8 cellular contexts compared by ENCODE assay signal in the genomic region with DNA sequence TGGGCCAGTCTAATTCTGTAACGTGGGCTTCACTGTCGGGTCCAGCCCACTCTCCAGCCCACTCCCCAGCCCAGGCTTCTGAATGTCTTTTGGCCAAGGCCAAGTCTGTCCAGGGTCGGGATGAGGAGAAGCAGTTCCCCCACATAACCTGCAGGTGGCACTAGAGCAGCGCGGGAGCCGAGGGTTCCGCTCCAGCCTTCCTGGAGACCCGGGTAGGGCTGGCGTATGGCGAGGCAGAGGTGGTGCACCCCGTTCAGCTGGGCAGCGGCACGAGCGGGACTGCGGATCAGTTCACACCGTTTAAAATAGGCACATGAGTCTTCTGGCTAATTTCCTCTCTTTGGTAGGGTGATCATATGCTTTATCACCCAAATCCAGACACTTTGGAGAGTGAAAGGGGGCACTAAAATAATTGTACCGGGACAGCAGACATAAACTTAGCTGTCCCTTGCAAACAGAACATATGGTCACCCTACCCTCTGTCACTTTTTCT.
DNase-seq lines count a peak whose midpoint lies in the region; ATAC-seq and TF ChIP-seq lines count a peak whose summit lies in the region.

No MANE protein-coding gene starts in this region.

- intact Hi-C loops in left ventricle myocardium inferior (cut with micrococcal nuclease) (no loop called here), sigmoid colon (cut with DNase I) (loop anchor here (2.0 kb wide), 1 partner anchor 27 kb away; no protein-coding TSS in a partner anchor)

- TF ChIP-seq CTCF in SK-N-SH (IDR thresholded peaks at IDR 0.05) (peak; percentile 75), left ventricle myocardium inferior (IDR thresholded peaks at IDR 0.05; ENCODE audit: borderline replicate concordance) (peak; percentile 93), sigmoid colon (IDR thresholded peaks at IDR 0.05) (peak; percentile 17 to 84 (median 69))

- H3K4me1 ChIP-seq in Karpas-422 (ENCODE audit: low read length) (no peaks in the 10 kb centered on the region), SK-N-SH (ENCODE audit: control insufficient read depth in 1 of 2, insufficient read depth in 2 of 2, low read depth in 1 of 2, low read length in 1 of 2) (no peaks in the 10 kb centered on the region), left ventricle myocardium inferior (peaks cover 5% of the 10 kb centered on the region), sigmoid colon (peaks cover 0 to 2% (median 0%) of the 10 kb centered on the region in 4 donors)

- H3K9me3 Mint-ChIP-seq in activated naive CD8-positive, alpha-beta T cell treated with anti-CD3 and anti-CD28 coated beads, Interleukin-2, amount 50 U/mL, for 24 hours, result no peaks in the 10 kb centered on the region

- H3K79me2 ChIP-seq in Karpas-422 (ENCODE audit: low read length), result no peaks in the 10 kb centered on the region
- H3K79me2 ChIP-seq in SK-N-SH (ENCODE audit: insufficient read depth), result no peaks in the 10 kb centered on the region

- H3K4me2 ChIP-seq in Karpas-422 (ENCODE audit: low read depth, low read length, poor library complexity, severe bottlenecking) (no peak overlapping the region), SK-N-SH (no peak overlapping the region)

- H4K20me1 ChIP-seq in Karpas-422 (ENCODE audit: insufficient read depth, low read depth, low read length) (no peaks in the 10 kb centered on the region), SK-N-SH (ENCODE audit: insufficient read depth) (no peaks in the 10 kb centered on the region)

- POLR2A ChIA-PET in SK-N-SH (lab: Yijun Ruan, JAX), result no interaction called here

- TF ChIP-seq EP300 in SK-N-SH (IDR thresholded peaks at IDR 0.05; ENCODE audit: borderline replicate concordance in 1 of 2, low read depth in 1 of 2, low read length in 1 of 2), result no peak
- no peak for TF ChIP-seq EP300 in sigmoid colon (IDR thresholded peaks at IDR 0.05)

- H2AFZ ChIP-seq in Karpas-422 (ENCODE audit: low read length) (no peak overlapping the region), SK-N-SH (ENCODE audit: low read depth) (no peak overlapping the region)

- no peaks in the 10 kb centered on the region for H3K9me2 ChIP-seq in Karpas-422 (replicated peaks; ENCODE audit: insufficient read depth, low read length)
- H3K9me2 ChIP-seq in SK-N-SH, result no peaks in the 10 kb centered on the region

- H3K36me3 ChIP-seq in Karpas-422 (ENCODE audit: insufficient read depth, low read length) (no peaks in the 10 kb centered on the region), SK-N-SH (replicated peaks in 1 of 2; ENCODE audit: control insufficient read depth in 1 of 2, insufficient read depth in 2 of 2, low read length in 1 of 2) (no peaks in the 10 kb centered on the region), left ventricle myocardium inferior (no peaks in the 10 kb centered on the region), sigmoid colon (no peaks in the 10 kb centered on the region)

- H3K27me3 ChIP-seq in Karpas-422 (ENCODE audit: low read length) (no peaks in the 10 kb centered on the region), SK-N-SH (ENCODE audit: insufficient read depth) (no peaks in the 10 kb centered on the region), left ventricle myocardium inferior (ENCODE audit: low read depth) (peaks cover 12% of the 10 kb centered on the region), sigmoid colon (peaks cover 0 to 3% (median 0%) of the 10 kb centered on the region in 3 donors)

- no peak overlapping the region for H3K4me3 Mint-ChIP-seq in activated naive CD8-positive, alpha-beta T cell treated with anti-CD3 and anti-CD28 coated beads, Interleukin-2, amount 50 U/mL, for 24 hours

- no peaks in the 10 kb centered on the region for H3K36me3 Mint-ChIP-seq in activated naive CD8-positive, alpha-beta T cell treated with anti-CD3 and anti-CD28 coated beads, Interleukin-2, amount 50 U/mL, for 24 hours (ENCODE audit: low read depth)

- 6% methylated on average over 9 of the region's 17 CpGs for whole genome bisulfite sequencing in SK-N-SH (ENCODE audit: low lambda C conversion rate)
- WGBS in sigmoid colon, 2 donors, result 3% methylated on average over 17 of the region's 17 CpGs

- H3K9me3 ChIP-seq in Karpas-422 (ENCODE audit: low read length) (no peaks in the 10 kb centered on the region), SK-N-SH (no peaks in the 10 kb centered on the region), left ventricle myocardium inferior (replicated peaks) (peaks cover 11% of the 10 kb centered on the region), sigmoid colon (no peaks in the 10 kb centered on the region)

- no peak overlapping the region for H3K27ac Mint-ChIP-seq in activated naive CD8-positive, alpha-beta T cell treated with anti-CD3 and anti-CD28 coated beads, Interleukin-2, amount 50 U/mL, for 24 hours

- H3K27me3 Mint-ChIP-seq in activated naive CD8-positive, alpha-beta T cell treated with anti-CD3 and anti-CD28 coated beads, Interleukin-2, amount 50 U/mL, for 24 hours, result peaks cover 37% of the 10 kb centered on the region

- H3K27ac ChIP-seq in Karpas-422 (ENCODE audit: low read length) (no peak overlapping the region), SK-N-SH (ENCODE audit: low read depth in 2 of 2, low read length in 1 of 2) (no peak overlapping the region), left ventricle myocardium inferior (replicated peaks) (no peak overlapping the region), sigmoid colon (no peak overlapping the region)

- TF ChIP-seq POLR2A in sigmoid colon (IDR thresholded peaks at IDR 0.05), result no peak

- DNase-seq in DMS53 (lab: John Stamatoyannopoulos, UW) (peak; percentile 80), Karpas-422 (peak; percentile 85), SK-N-SH (peak; percentile 90), left ventricle myocardium inferior (peak; percentile 61), sigmoid colon (peak; percentile 76), kidney glomerular epithelial cell (lab: John Stamatoyannopoulos, UW) (no peak)
- DNase-seq in activated naive CD8-positive, alpha-beta T cell treated with anti-CD3 and anti-CD28 coated beads, Interleukin-2, amount 50 U/mL, for 24 hours, result peak; percentile 63

- peak; percentile 92 for ATAC-seq in GM21526 (IDR thresholded peaks at IDR 0.05; ENCODE audit: low FRiP score, unreplicated experiment)
- peak; percentile 84 for ATAC-seq in activated naive CD8-positive, alpha-beta T cell treated with anti-CD3 and anti-CD28 coated beads, Interleukin-2, amount 50 U/mL, for 24 hours

- no peaks in the 10 kb centered on the region for H3F3A ChIP-seq in SK-N-SH (replicated peaks; ENCODE audit: insufficient read depth)

- H3K4me1 Mint-ChIP-seq in activated naive CD8-positive, alpha-beta T cell treated with anti-CD3 and anti-CD28 coated beads, Interleukin-2, amount 50 U/mL, for 24 hours, result no peaks in the 10 kb centered on the region

- TF ChIP-seq RAD21 in SK-N-SH (IDR thresholded peaks at IDR 0.05; ENCODE audit: low read length), result peak; percentile 86

- no peak overlapping the region for H3K4me3 ChIP-seq in Karpas-422 (ENCODE audit: low read length)
- H3K4me3 ChIP-seq in SK-N-SH (ENCODE audit: low read depth in 2 of 2, low read length in 1 of 2), result peak overlapping the region in 1 of 2 experiments; percentile 43; a peak in 1 of 4 replicates
- peak overlapping the region; percentile 32 for H3K4me3 ChIP-seq in left ventricle myocardium inferior
- peak overlapping the region in 1 of 4 donors; percentile 1 for H3K4me3 ChIP-seq in sigmoid colon

- H3K9ac ChIP-seq in Karpas-422 (ENCODE audit: low read length) (no peak overlapping the region), SK-N-SH (no peak overlapping the region)

- CTCF ChIA-PET in SK-N-SH (lab: Yijun Ruan, JAX), result interaction anchor here (0.6 to 7.3 kb wide), 27 partner anchors 8 to 562 kb away, joined by 3 to 69 read pairs (median 4); no protein-coding TSS in a partner anchor

TF ChIP-seq in SK-N-SH, 30 proteins besides CTCF, POLR2A, EP300 and RAD21:
- TF ChIP-seq USF1 (IDR thresholded peaks at IDR 0.05; ENCODE audit: borderline replicate concordance, low read depth) (no peak), SMC3 (IDR thresholded peaks at IDR 0.05; ENCODE audit: low read depth, low read length) (peak; percentile 75)
